Comparison of ENCODE assay signal across 7 cellular contexts in genomic region chr1:204408602-204409001, GRCh38. TPM values are rescaled to one million over a fixed set of nuclear protein-coding genes. Genes with fewer than 3 reads are reported as not detected.
DNase-seq lines count a peak whose midpoint lies in the region; ATAC-seq lines count a peak whose summit lies in the region.

No MANE protein-coding gene starts in this region.

- H3K9ac ChIP-seq in HUES6 (ENCODE audit: low read length), result peak overlapping the region; percentile 96

- no peaks in the 10 kb centered on the region for H3K27me3 ChIP-seq in HUES6 (ENCODE audit: control insufficient read depth, insufficient read depth, low read length)

- peaks cover 57% of the 10 kb centered on the region for H3K36me3 ChIP-seq in HUES6 (ENCODE audit: control insufficient read depth, insufficient read depth, low read length)

- ATAC-seq in stimulated activated naive CD8-positive, alpha-beta T cell treated with anti-CD3 and anti-CD28 coated beads, Interleukin-15, amount 100 ng/mL, for 72 hours, result no peak

- H3K4me3 Mint-ChIP-seq in activated naive CD8-positive, alpha-beta T cell, result peak overlapping the region; percentile 98
- H3K4me3 Mint-ChIP-seq in immature natural killer cell, result peak overlapping the region; percentile 92 to 99 (median 99)
- H3K4me3 Mint-ChIP-seq in stimulated activated naive CD8-positive, alpha-beta T cell treated with anti-CD3 and anti-CD28 coated beads, Interleukin-15, amount 100 ng/mL, for 72 hours, result peak overlapping the region; percentile 95 to 97

- H3K27me3 Mint-ChIP-seq in activated naive CD8-positive, alpha-beta T cell, result no peaks in the 10 kb centered on the region
- peaks cover 13 to 15% (median 14%) of the 10 kb centered on the region in 3 donors for H3K27me3 Mint-ChIP-seq in immature natural killer cell (ENCODE audit: low read depth in 3 of 3)
- H3K27me3 Mint-ChIP-seq in stimulated activated naive CD8-positive, alpha-beta T cell treated with anti-CD3 and anti-CD28 coated beads, Interleukin-15, amount 100 ng/mL, for 72 hours, result no peaks in the 10 kb centered on the region

- no peaks in the 10 kb centered on the region for H3K9me3 Mint-ChIP-seq in activated naive CD8-positive, alpha-beta T cell (ENCODE audit: low read depth)
- H3K9me3 Mint-ChIP-seq in immature natural killer cell, result no peaks in the 10 kb centered on the region
- H3K9me3 Mint-ChIP-seq in stimulated activated naive CD8-positive, alpha-beta T cell treated with anti-CD3 and anti-CD28 coated beads, Interleukin-15, amount 100 ng/mL, for 72 hours, result no peaks in the 10 kb centered on the region

- H3K4me1 Mint-ChIP-seq in activated naive CD8-positive, alpha-beta T cell (ENCODE audit: low read depth), result peaks cover 36% of the 10 kb centered on the region
- peaks cover 59 to 84% of the 10 kb centered on the region in 2 donors for H3K4me1 Mint-ChIP-seq in immature natural killer cell
- peaks cover 29% of the 10 kb centered on the region for H3K4me1 Mint-ChIP-seq in stimulated activated naive CD8-positive, alpha-beta T cell treated with anti-CD3 and anti-CD28 coated beads, Interleukin-15, amount 100 ng/mL, for 72 hours

- H3K27ac Mint-ChIP-seq in activated naive CD8-positive, alpha-beta T cell, result peak overlapping the region; percentile 98
- peak overlapping the region; percentile 86 to 100 (median 100) for H3K27ac Mint-ChIP-seq in immature natural killer cell
- H3K27ac Mint-ChIP-seq in stimulated activated naive CD8-positive, alpha-beta T cell treated with anti-CD3 and anti-CD28 coated beads, Interleukin-15, amount 100 ng/mL, for 72 hours, result peak overlapping the region; percentile 100

- peaks cover 18% of the 10 kb centered on the region for H3K36me3 Mint-ChIP-seq in activated naive CD8-positive, alpha-beta T cell
- peaks cover 0 to 20% (median 4%) of the 10 kb centered on the region in 3 donors for H3K36me3 Mint-ChIP-seq in immature natural killer cell

- peak overlapping the region; percentile 94 for H3K4me3 ChIP-seq in HUES6 (ENCODE audit: low read depth, low read length)

- no peak overlapping the region for H3K27ac ChIP-seq in HUES6 (ENCODE audit: low read depth, low read length)

- no peaks in the 10 kb centered on the region for H3K9me3 ChIP-seq in HUES6 (ENCODE audit: control insufficient read depth, insufficient read depth, low read depth, low read length)

- DNase-seq in immature natural killer cell (no peak), NCI-H2081 (lab: John Stamatoyannopoulos, UW) (no peak), foreskin melanocyte (no peak), mucosa of gallbladder (ENCODE audit: low spot score) (no peak)
- DNase-seq in stimulated activated naive CD8-positive, alpha-beta T cell treated with anti-CD3 and anti-CD28 coated beads, Interleukin-15, amount 100 ng/mL, for 72 hours, result no peak

- H3K4me1 ChIP-seq in HUES6 (ENCODE audit: control insufficient read depth, insufficient read depth, low read length), result peaks cover 6% of the 10 kb centered on the region

RNA-seq across cellular contexts. Expression of gene PPP1R15B, which starts 3.0 kb away (rescaled TPM):
- 10 to 100 TPM; 13.5 to 23.0 (median 17.3) TPM for polyA plus RNA-seq in immature natural killer cell
- total RNA-seq in mucosa of gallbladder, result 38.8 TPM

RNA-seq across cellular contexts. Expression of gene PLEKHA6, which starts 48.9 kb away (rescaled TPM):
- not detected for polyA plus RNA-seq in immature natural killer cell
- total RNA-seq in mucosa of gallbladder, result 115 TPM
